ENCODE assay signal across 1 cellular context in genomic region chr6:11093591-11094410, GRCh38.
TF ChIP-seq lines count a peak whose summit lies in the region.

TSS of gene SMIM13 (plus strand) at chr6:11093834. CDS start at chr6:11094314, 480 bp downstream.

TF ChIP-seq in HepG2, 621 proteins besides CTCF, POLR2A, EP300 and RAD21 (continued from another document and continues in another):
- TF ChIP-seq AKNA (CRISPR knock-in tag; IDR thresholded peaks at IDR 0.05; ENCODE audit: borderline replicate concordance) = no peak; the same call in 1 of the 2 replicates
- peak; percentile 54 for TF ChIP-seq SKI (IDR thresholded peaks at IDR 0.05; ENCODE audit: partially characterized antibody)
- TF ChIP-seq, protein P1, sequence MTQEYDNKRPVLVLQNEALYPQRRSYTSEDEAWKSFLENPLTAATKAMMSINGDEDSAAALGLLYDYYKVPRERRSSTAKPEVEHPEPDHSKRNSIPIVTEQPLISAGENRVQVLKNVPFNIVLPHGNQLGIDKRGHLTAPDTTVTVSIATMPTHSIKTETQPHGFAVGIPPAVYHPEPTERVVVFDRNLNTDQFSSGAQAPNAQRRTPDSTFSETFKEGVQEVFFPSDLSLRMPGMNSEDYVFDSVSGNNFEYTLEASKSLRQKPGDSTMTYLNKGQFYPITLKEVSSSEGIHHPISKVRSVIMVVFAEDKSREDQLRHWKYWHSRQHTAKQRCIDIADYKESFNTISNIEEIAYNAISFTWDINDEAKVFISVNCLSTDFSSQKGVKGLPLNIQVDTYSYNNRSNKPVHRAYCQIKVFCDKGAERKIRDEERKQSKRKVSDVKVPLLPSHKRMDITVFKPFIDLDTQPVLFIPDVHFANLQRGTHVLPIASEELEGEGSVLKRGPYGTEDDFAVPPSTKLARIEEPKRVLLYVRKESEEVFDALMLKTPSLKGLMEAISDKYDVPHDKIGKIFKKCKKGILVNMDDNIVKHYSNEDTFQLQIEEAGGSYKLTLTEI (CRISPR knock-in tag; conservative IDR thresholded peaks at IDR 0.05) = no peak
- peak; percentile 91; the same call in 1 of the 2 replicates for TF ChIP-seq HMGXB3 (CRISPR knock-in tag; IDR thresholded peaks at IDR 0.05; ENCODE audit: borderline replicate concordance)
- TF ChIP-seq AGO2 (optimal IDR thresholded peaks at IDR 0.05; ENCODE audit: low read depth, low read length) = peak; percentile 49
- TF ChIP-seq THAP8 (CRISPR knock-in tag; IDR thresholded peaks at IDR 0.05; ENCODE audit: borderline replicate concordance) = peak; percentile 96; the same call in 1 of the 2 replicates
- TF ChIP-seq PPARG (CRISPR knock-in tag; conservative IDR thresholded peaks at IDR 0.05) = no peak; the same call in none of the 2 replicates
- TF ChIP-seq TP53 (CRISPR knock-in tag; conservative IDR thresholded peaks at IDR 0.05) = no peak; the same call in 1 of the 2 replicates
- TF ChIP-seq TMF1 (CRISPR knock-in tag; IDR thresholded peaks at IDR 0.05; ENCODE audit: low read depth) = peak; percentile 87
- TF ChIP-seq, protein P2, sequence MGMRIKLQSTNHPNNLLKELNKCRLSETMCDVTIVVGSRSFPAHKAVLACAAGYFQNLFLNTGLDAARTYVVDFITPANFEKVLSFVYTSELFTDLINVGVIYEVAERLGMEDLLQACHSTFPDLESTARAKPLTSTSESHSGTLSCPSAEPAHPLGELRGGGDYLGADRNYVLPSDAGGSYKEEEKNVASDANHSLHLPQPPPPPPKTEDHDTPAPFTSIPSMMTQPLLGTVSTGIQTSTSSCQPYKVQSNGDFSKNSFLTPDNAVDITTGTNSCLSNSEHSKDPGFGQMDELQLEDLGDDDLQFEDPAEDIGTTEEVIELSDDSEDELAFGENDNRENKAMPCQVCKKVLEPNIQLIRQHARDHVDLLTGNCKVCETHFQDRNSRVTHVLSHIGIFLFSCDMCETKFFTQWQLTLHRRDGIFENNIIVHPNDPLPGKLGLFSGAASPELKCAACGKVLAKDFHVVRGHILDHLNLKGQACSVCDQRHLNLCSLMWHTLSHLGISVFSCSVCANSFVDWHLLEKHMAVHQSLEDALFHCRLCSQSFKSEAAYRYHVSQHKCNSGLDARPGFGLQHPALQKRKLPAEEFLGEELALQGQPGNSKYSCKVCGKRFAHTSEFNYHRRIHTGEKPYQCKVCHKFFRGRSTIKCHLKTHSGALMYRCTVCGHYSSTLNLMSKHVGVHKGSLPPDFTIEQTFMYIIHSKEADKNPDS (CRISPR knock-in tag; IDR thresholded peaks at IDR 0.05) = peak; percentile 90
- no peak for TF ChIP-seq KDM6A (CRISPR knock-in tag; IDR thresholded peaks at IDR 0.05; ENCODE audit: low read depth)
- TF ChIP-seq GFI1 (CRISPR knock-in tag; IDR thresholded peaks at IDR 0.05; ENCODE audit: borderline replicate concordance) = peak; percentile 81; the same call in 1 of the 2 replicates
- no peak for TF ChIP-seq NFE2 (CRISPR knock-in tag; IDR thresholded peaks at IDR 0.05)
- TF ChIP-seq, protein P3, sequence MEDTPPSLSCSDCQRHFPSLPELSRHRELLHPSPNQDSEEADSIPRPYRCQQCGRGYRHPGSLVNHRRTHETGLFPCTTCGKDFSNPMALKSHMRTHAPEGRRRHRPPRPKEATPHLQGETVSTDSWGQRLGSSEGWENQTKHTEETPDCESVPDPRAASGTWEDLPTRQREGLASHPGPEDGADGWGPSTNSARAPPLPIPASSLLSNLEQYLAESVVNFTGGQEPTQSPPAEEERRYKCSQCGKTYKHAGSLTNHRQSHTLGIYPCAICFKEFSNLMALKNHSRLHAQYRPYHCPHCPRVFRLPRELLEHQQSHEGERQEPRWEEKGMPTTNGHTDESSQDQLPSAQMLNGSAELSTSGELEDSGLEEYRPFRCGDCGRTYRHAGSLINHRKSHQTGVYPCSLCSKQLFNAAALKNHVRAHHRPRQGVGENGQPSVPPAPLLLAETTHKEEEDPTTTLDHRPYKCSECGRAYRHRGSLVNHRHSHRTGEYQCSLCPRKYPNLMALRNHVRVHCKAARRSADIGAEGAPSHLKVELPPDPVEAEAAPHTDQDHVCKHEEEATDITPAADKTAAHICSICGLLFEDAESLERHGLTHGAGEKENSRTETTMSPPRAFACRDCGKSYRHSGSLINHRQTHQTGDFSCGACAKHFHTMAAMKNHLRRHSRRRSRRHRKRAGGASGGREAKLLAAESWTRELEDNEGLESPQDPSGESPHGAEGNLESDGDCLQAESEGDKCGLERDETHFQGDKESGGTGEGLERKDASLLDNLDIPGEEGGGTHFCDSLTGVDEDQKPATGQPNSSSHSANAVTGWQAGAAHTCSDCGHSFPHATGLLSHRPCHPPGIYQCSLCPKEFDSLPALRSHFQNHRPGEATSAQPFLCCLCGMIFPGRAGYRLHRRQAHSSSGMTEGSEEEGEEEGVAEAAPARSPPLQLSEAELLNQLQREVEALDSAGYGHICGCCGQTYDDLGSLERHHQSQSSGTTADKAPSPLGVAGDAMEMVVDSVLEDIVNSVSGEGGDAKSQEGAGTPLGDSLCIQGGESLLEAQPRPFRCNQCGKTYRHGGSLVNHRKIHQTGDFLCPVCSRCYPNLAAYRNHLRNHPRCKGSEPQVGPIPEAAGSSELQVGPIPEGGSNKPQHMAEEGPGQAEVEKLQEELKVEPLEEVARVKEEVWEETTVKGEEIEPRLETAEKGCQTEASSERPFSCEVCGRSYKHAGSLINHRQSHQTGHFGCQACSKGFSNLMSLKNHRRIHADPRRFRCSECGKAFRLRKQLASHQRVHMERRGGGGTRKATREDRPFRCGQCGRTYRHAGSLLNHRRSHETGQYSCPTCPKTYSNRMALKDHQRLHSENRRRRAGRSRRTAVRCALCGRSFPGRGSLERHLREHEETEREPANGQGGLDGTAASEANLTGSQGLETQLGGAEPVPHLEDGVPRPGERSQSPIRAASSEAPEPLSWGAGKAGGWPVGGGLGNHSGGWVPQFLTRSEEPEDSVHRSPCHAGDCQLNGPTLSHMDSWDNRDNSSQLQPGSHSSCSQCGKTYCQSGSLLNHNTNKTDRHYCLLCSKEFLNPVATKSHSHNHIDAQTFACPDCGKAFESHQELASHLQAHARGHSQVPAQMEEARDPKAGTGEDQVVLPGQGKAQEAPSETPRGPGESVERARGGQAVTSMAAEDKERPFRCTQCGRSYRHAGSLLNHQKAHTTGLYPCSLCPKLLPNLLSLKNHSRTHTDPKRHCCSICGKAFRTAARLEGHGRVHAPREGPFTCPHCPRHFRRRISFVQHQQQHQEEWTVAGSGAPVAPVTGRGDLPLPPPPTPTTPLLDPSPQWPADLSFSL (CRISPR knock-in tag; IDR thresholded peaks at IDR 0.05) = no peak
- TF ChIP-seq FOXA3 (CRISPR knock-in tag; IDR thresholded peaks at IDR 0.05) = peak; percentile 55; the same call in 1 of the 2 replicates
- no peak for TF ChIP-seq U2AF1 (optimal IDR thresholded peaks at IDR 0.05; ENCODE audit: low read depth, low read length)
- peak; percentile 94 for TF ChIP-seq KMT2B (CRISPR knock-in tag; IDR thresholded peaks at IDR 0.05)
- TF ChIP-seq PHF5A (CRISPR knock-in tag; IDR thresholded peaks at IDR 0.05; ENCODE audit: low read depth, unreplicated experiment) = peak; percentile 87
- TF ChIP-seq ZSCAN25 (CRISPR knock-in tag; IDR thresholded peaks at IDR 0.05) = peak; percentile 23; the same call in 1 of the 2 replicates
- no peak for TF ChIP-seq NR3C1 (CRISPR knock-in tag; IDR thresholded peaks at IDR 0.05)
- TF ChIP-seq ETV6 (CRISPR knock-in tag; conservative IDR thresholded peaks at IDR 0.05) = peak; percentile 90
- TF ChIP-seq GPN1 (CRISPR knock-in tag; IDR thresholded peaks at IDR 0.05; ENCODE audit: borderline replicate concordance) = no peak; the same call in 1 of the 2 replicates
- TF ChIP-seq, protein P4, sequence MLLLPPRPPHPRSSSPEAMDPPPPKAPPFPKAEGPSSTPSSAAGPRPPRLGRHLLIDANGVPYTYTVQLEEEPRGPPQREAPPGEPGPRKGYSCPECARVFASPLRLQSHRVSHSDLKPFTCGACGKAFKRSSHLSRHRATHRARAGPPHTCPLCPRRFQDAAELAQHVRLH (CRISPR knock-in tag; IDR thresholded peaks at IDR 0.05; ENCODE audit: borderline replicate concordance, low read depth) = peak; percentile 87; the same call in 1 of the 2 replicates
- TF ChIP-seq ZNF138 (CRISPR knock-in tag; IDR thresholded peaks at IDR 0.05; ENCODE audit: low read depth) = no peak; the same call in 1 of the 2 replicates
- peak; percentile 58 for TF ChIP-seq EEA1 (CRISPR knock-in tag; IDR thresholded peaks at IDR 0.05; ENCODE audit: borderline replicate concordance)
- TF ChIP-seq ZFP90 (CRISPR knock-in tag; IDR thresholded peaks at IDR 0.05; ENCODE audit: borderline replicate concordance) = peak; percentile 69; the same call in 1 of the 2 replicates
- TF ChIP-seq JUND (CRISPR knock-in tag; IDR thresholded peaks at IDR 0.05) = peak; percentile 66; the same call in 1 of the 2 replicates
- TF ChIP-seq, protein P5, sequence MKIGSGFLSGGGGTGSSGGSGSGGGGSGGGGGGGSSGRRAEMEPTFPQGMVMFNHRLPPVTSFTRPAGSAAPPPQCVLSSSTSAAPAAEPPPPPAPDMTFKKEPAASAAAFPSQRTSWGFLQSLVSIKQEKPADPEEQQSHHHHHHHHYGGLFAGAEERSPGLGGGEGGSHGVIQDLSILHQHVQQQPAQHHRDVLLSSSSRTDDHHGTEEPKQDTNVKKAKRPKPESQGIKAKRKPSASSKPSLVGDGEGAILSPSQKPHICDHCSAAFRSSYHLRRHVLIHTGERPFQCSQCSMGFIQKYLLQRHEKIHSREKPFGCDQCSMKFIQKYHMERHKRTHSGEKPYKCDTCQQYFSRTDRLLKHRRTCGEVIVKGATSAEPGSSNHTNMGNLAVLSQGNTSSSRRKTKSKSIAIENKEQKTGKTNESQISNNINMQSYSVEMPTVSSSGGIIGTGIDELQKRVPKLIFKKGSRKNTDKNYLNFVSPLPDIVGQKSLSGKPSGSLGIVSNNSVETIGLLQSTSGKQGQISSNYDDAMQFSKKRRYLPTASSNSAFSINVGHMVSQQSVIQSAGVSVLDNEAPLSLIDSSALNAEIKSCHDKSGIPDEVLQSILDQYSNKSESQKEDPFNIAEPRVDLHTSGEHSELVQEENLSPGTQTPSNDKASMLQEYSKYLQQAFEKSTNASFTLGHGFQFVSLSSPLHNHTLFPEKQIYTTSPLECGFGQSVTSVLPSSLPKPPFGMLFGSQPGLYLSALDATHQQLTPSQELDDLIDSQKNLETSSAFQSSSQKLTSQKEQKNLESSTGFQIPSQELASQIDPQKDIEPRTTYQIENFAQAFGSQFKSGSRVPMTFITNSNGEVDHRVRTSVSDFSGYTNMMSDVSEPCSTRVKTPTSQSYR (CRISPR knock-in tag; IDR thresholded peaks at IDR 0.05; ENCODE audit: borderline replicate concordance) = peak; percentile 9; the same call in 1 of the 2 replicates
